16 cellular contexts compared by ENCODE assay signal in the genomic region with DNA sequence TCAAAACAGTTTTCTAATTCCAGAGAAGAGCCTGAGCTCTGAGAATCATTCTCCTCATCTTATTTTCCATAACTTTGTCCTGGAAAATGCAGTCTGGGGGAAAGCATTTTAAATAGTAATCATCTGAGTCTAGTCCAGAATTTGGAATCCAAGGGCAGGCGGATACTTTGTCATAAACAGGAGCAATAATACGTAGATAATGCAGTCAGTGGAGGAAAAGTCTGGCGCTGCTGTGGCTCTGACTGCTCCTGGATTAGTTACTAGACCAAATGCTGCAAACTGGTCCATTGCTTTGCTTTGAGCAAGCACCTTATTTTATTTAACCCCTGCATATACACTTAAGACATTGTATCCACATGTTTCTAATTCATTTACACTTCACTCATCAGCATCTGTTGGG.
DNase-seq lines count a peak whose midpoint lies in the region; ATAC-seq and TF ChIP-seq lines count a peak whose summit lies in the region.
"Had no signal": no experiment of that assay in that cellular context is flagged by ENCODE, and none has a peak within 500 bp of the region (broad histone marks: within the 10 kb centered on the region; RNA-seq: fewer than 3 reads in every experiment).

No MANE protein-coding gene starts in this region.

- H3K27me3 Mint-ChIP-seq in HFFc6 (ENCODE audit: insufficient read depth), result no peaks in the 10 kb centered on the region; the same call in none of the 2 replicates
- peaks cover 0 to 16% (median 7%) of the 10 kb centered on the region in 5 donors for H3K27me3 Mint-ChIP-seq in naive thymus-derived CD8-positive, alpha-beta T cell

- no peak for TF ChIP-seq CTCF in HFFc6 (IDR thresholded peaks at IDR 0.05)
- no peak for TF ChIP-seq CTCF in ascending aorta (IDR thresholded peaks at IDR 0.05)
- no peak for TF ChIP-seq CTCF in gastroesophageal sphincter (IDR thresholded peaks at IDR 0.05)
- TF ChIP-seq CTCF in smooth muscle cell (IDR thresholded peaks at IDR 0.05; ENCODE audit: borderline replicate concordance, insufficient read depth, poor library complexity, severe bottlenecking), result no peak

- H3F3A ChIP-seq in smooth muscle cell (ENCODE audit: low read depth), result peaks cover 6% of the 10 kb centered on the region

- POLR2A ChIA-PET in naive thymus-derived CD8-positive, alpha-beta T cell (lab: Charles Lee), result no interaction called here

- no peak for TF ChIP-seq POLR2A in gastroesophageal sphincter (IDR thresholded peaks at IDR 0.05)

- DNase-seq in HFFc6 (no peak), ascending aorta (ENCODE audit: low spot score in 2 of 2) (no peak), smooth muscle cell (lab: John Stamatoyannopoulos, UW; ENCODE audit: unreplicated experiment) (no peak), cerebellum (ENCODE audit: low spot score) (no peak), epidermal melanocyte (ENCODE audit: insufficient read length, low spot score) (no peak)
- no peak for DNase-seq in naive thymus-derived CD8-positive, alpha-beta T cell
- DNase-seq: BE2C; CD4-positive, alpha-beta memory T cell; DND-41; GF-D8; KG1; NCI-H1092 treated with DMSO at 0.1 percent for 48 hours; NCI-H1694 treated with DMSO at 0.1 percent for 48 hours; NCI-H345; NCI-H69 had no signal

- no peak overlapping the region for H3K9ac ChIP-seq in smooth muscle cell (ENCODE audit: low read depth)

- no peaks in the 10 kb centered on the region for H3K9me3 Mint-ChIP-seq in HFFc6
- no peaks in the 10 kb centered on the region for H3K9me3 Mint-ChIP-seq in naive thymus-derived CD8-positive, alpha-beta T cell

- 18 to 39% methylated on average over 2 to 3 of the region's 3 CpGs for WGBS in gastroesophageal sphincter (ENCODE audit: low coverage in 1 of 2), 2 donors
- 39% methylated on average over 3 of the region's 3 CpGs for WGBS in smooth muscle cell (ENCODE audit: low lambda C conversion rate)

- intact Hi-C loops in ascending aorta (cut with DNase I), result no loop called here

- TF ChIP-seq EP300 in gastroesophageal sphincter (IDR thresholded peaks at IDR 0.05), result no peak

- H3K4me1 ChIP-seq in ascending aorta (peaks cover 5% of the 10 kb centered on the region in 2 donors), gastroesophageal sphincter (peaks cover 0 to 27% (median 9%) of the 10 kb centered on the region in 3 donors), smooth muscle cell (ENCODE audit: low read depth) (peaks cover 5% of the 10 kb centered on the region)
- H3K4me1 ChIP-seq: BE2C had no signal

- peaks cover 9% of the 10 kb centered on the region for H3K4me1 Mint-ChIP-seq in HFFc6 (ENCODE audit: low read depth)
- H3K4me1 Mint-ChIP-seq in naive thymus-derived CD8-positive, alpha-beta T cell, result no peaks in the 10 kb centered on the region
- H3K4me1 Mint-ChIP-seq: CD4-positive, alpha-beta memory T cell had no signal

- H3K4me3 ChIP-seq in ascending aorta (peak overlapping the region in 1 of 2 donors; percentile 33), gastroesophageal sphincter (no peak overlapping the region), smooth muscle cell (no peak overlapping the region)

- no peaks in the 10 kb centered on the region for H3K9me3 ChIP-seq in ascending aorta
- H3K9me3 ChIP-seq in gastroesophageal sphincter, result no peaks in the 10 kb centered on the region
- no peaks in the 10 kb centered on the region for H3K9me3 ChIP-seq in smooth muscle cell (replicated peaks; ENCODE audit: low read depth)
- H3K9me3 ChIP-seq: BE2C had no signal

- H4K20me1 ChIP-seq in smooth muscle cell (ENCODE audit: low read depth), result no peaks in the 10 kb centered on the region

- no peak for ATAC-seq in gastroesophageal sphincter
- no peak for ATAC-seq in naive thymus-derived CD8-positive, alpha-beta T cell

- peak overlapping the region; percentile 38; the same call in 1 of the 2 replicates for H3K4me3 Mint-ChIP-seq in HFFc6
- H3K4me3 Mint-ChIP-seq in naive thymus-derived CD8-positive, alpha-beta T cell, result no peak overlapping the region
- H3K4me3 Mint-ChIP-seq: CD4-positive, alpha-beta memory T cell had no signal

- H3K79me2 ChIP-seq in smooth muscle cell (ENCODE audit: low read depth), result no peaks in the 10 kb centered on the region

- H3K27ac Mint-ChIP-seq in HFFc6, result no peak overlapping the region
- H3K27ac Mint-ChIP-seq in naive thymus-derived CD8-positive, alpha-beta T cell, result no peak overlapping the region
- H3K27ac Mint-ChIP-seq: CD4-positive, alpha-beta memory T cell had no signal

- peak overlapping the region; percentile 35 for H3K4me2 ChIP-seq in smooth muscle cell

- H3K36me3 ChIP-seq in ascending aorta (no peaks in the 10 kb centered on the region), gastroesophageal sphincter (no peaks in the 10 kb centered on the region), smooth muscle cell (ENCODE audit: low read depth) (no peaks in the 10 kb centered on the region)
- H3K36me3 ChIP-seq: BE2C had no signal

- peak overlapping the region; percentile 7 for H2AFZ ChIP-seq in smooth muscle cell (ENCODE audit: low read depth)

- H3K27me3 ChIP-seq in ascending aorta, result no peaks in the 10 kb centered on the region
- no peaks in the 10 kb centered on the region for H3K27me3 ChIP-seq in gastroesophageal sphincter
- no peaks in the 10 kb centered on the region for H3K27me3 ChIP-seq in smooth muscle cell (ENCODE audit: low read depth)
- H3K27me3 ChIP-seq: BE2C had no signal

- H3K27ac ChIP-seq in ascending aorta (peak overlapping the region; percentile 69 to 81), gastroesophageal sphincter (peak overlapping the region in 3 of 4 donors; percentile 34 to 73 (median 37)), smooth muscle cell (ENCODE audit: low read depth) (no peak overlapping the region)

- no peaks in the 10 kb centered on the region for H3K36me3 Mint-ChIP-seq in HFFc6 (ENCODE audit: low read depth)
- H3K36me3 Mint-ChIP-seq in naive thymus-derived CD8-positive, alpha-beta T cell, result no peaks in the 10 kb centered on the region
- H3K36me3 Mint-ChIP-seq: CD4-positive, alpha-beta memory T cell had no signal
